17 cellular contexts compared by ENCODE assay signal in the genomic region with DNA sequence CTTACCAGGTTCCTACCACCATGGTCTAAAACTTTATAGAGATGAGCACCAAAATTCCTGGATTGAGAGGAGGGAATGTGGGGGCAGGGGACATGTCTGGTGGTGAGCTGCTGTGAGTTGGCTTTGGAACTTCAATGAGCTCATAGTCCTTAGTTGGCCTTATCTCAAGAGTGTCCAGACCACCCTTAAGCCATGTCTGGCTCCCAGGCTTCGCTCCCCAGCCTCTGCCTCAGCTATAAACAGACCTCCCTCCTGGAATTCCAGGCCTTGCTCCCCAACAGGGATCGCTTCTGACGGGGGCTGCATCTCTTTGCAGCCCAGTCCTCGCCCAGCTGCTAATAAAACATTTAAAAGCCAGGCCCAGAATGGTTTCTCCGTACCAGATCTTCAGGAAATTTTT. TPM values are rescaled to one million over a fixed set of nuclear protein-coding genes. Genes with fewer than 3 reads are reported as not detected.
A peak's percentile ranks its signal among the peaks of the same experiment; 100 is the strongest.
DNase-seq lines count a peak whose midpoint lies in the region; ATAC-seq, FAIRE-seq and TF ChIP-seq lines count a peak whose summit lies in the region.
"Had no signal": no experiment of that assay in that cellular context is flagged by ENCODE, and none has a peak within 500 bp of the region (broad histone marks: within the 10 kb centered on the region; RNA-seq: fewer than 3 reads in every experiment).

No MANE protein-coding gene starts in this region.

- no peaks in the 10 kb centered on the region for H3K79me2 ChIP-seq in HepG2 (ENCODE audit: insufficient read depth, low read length)
- no peaks in the 10 kb centered on the region for H3K79me2 ChIP-seq in hepatocyte

- DNase-seq in HepG2 (ENCODE audit: low spot score), result no peak
- DNase-seq in right lobe of liver, result no peak
- DNase-seq in hepatocyte (ENCODE audit: low spot score), result no peak
- no peak for DNase-seq in glutamatergic neuron
- DNase-seq in SK-N-DZ (ENCODE audit: low spot score), result no peak
- DNase-seq: 8988T; ACHN; CD4-positive, alpha-beta memory T cell; DMS79; GOT3; H9 had no signal

- H3K36me3 ChIP-seq in HepG2 (replicated peaks in 1 of 2; ENCODE audit: control insufficient read depth in 1 of 2, insufficient read depth in 2 of 2, low read length in 2 of 2) (no peaks in the 10 kb centered on the region), right lobe of liver (no peaks in the 10 kb centered on the region), hepatocyte (replicated peaks; ENCODE audit: insufficient read depth, low read depth) (no peaks in the 10 kb centered on the region)

- H3K9me3 ChIP-seq in HepG2 (ENCODE audit: low read length) (no peaks in the 10 kb centered on the region), right lobe of liver (no peaks in the 10 kb centered on the region), hepatocyte (ENCODE audit: low read depth) (no peaks in the 10 kb centered on the region)

- POLR2A ChIA-PET in HepG2 (lab: Yijun Ruan, JAX), result interaction anchor here (2.3 kb wide), 1 partner anchor 20 kb away, joined by 9 read pairs; a partner anchor contains a TSS

- no peak overlapping the region for H2AFZ ChIP-seq in HepG2 (ENCODE audit: low read length)
- H2AFZ ChIP-seq in hepatocyte, result no peak overlapping the region

- in situ Hi-C loops in HepG2 (cut with HindIII; ENCODE audit: extremely low pct_ligation_motif_present, low pct_unique_long_range_greater_than_20kb), result loop anchor here (10.0 kb wide), 1 partner anchor 153 kb away; no protein-coding TSS in a partner anchor

- ATAC-seq in HepG2, result no peak
- ATAC-seq in right lobe of liver, result no peak
- no peak for ATAC-seq in GM18873 (IDR thresholded peaks at IDR 0.05; ENCODE audit: low FRiP score, unreplicated experiment)

- H4K20me1 ChIP-seq in HepG2 (ENCODE audit: insufficient read depth, low read length), result no peaks in the 10 kb centered on the region
- no peaks in the 10 kb centered on the region for H4K20me1 ChIP-seq in hepatocyte (ENCODE audit: insufficient read depth, poor library complexity, severe bottlenecking)

- no peaks in the 10 kb centered on the region for H3K36me3 Mint-ChIP-seq in nephron (ENCODE audit: low read depth)
- H3K36me3 Mint-ChIP-seq in glutamatergic neuron (ENCODE audit: unreplicated experiment), result peaks cover 8% of the 10 kb centered on the region
- H3K36me3 Mint-ChIP-seq: CD4-positive, alpha-beta memory T cell had no signal

- peaks cover 14% of the 10 kb centered on the region for H3K4me1 Mint-ChIP-seq in nephron
- H3K4me1 Mint-ChIP-seq in glutamatergic neuron (ENCODE audit: low read depth, unreplicated experiment), result no peaks in the 10 kb centered on the region
- H3K4me1 Mint-ChIP-seq: CD4-positive, alpha-beta memory T cell; H9 had no signal

- 72% methylated on average over 5 of the region's 5 CpGs for WGBS in HepG2 (ENCODE audit: low lambda C conversion rate)
- 80% methylated on average over 2 of the region's 5 CpGs for WGBS in right lobe of liver (ENCODE audit: insufficient coverage, low coverage, low lambda C conversion rate, missing lambda C conversion rate)
- WGBS in hepatocyte (ENCODE audit: low lambda C conversion rate, missing lambda C conversion rate), result 64% methylated on average over 5 of the region's 5 CpGs

- CTCF ChIA-PET in HepG2 (lab: Yijun Ruan, JAX; ENCODE audit: low intra/inter-chr PET ratio, low total read pairs), result no interaction called here

- H3K4me3 Mint-ChIP-seq in nephron, result no peak overlapping the region
- no peak overlapping the region for H3K4me3 Mint-ChIP-seq in glutamatergic neuron (ENCODE audit: unreplicated experiment)
- H3K4me3 Mint-ChIP-seq: CD4-positive, alpha-beta memory T cell; H9 had no signal

- H3K27me3 ChIP-seq in HepG2 (ENCODE audit: control insufficient read depth in 1 of 2, insufficient read depth in 2 of 2, low read length in 2 of 2) (peaks cover 0 to 16% of the 10 kb centered on the region in 2 experiments; a peak in 2 of 5 replicates), right lobe of liver (no peaks in the 10 kb centered on the region), hepatocyte (no peaks in the 10 kb centered on the region)

- no peak for TF ChIP-seq CTCF in HepG2 (CRISPR knock-in tag; IDR thresholded peaks at IDR 0.05)
- no peak for TF ChIP-seq CTCF in right lobe of liver (IDR thresholded peaks at IDR 0.05)
- no peak for TF ChIP-seq CTCF in hepatocyte (IDR thresholded peaks at IDR 0.05; ENCODE audit: poor library complexity)
- no peak for TF ChIP-seq CTCF in nephron (IDR thresholded peaks at IDR 0.05; ENCODE audit: unreplicated experiment in 3 of 3)
- TF ChIP-seq CTCF in glutamatergic neuron (IDR thresholded peaks at IDR 0.05; ENCODE audit: partially characterized antibody, unreplicated experiment), result no peak

- TF ChIP-seq POLR2A in HepG2 (IDR thresholded peaks at IDR 0.05; ENCODE audit: insufficient read depth in 1 of 2, low read depth in 2 of 2, low read length in 2 of 2) (no peak), right lobe of liver (IDR thresholded peaks at IDR 0.05) (no peak)

- intact Hi-C loops in HepG2 (cut with micrococcal nuclease; ENCODE audit: unreplicated experiment) (loop anchor here (2.0 kb wide), 1 partner anchor 145 kb away; no protein-coding TSS in a partner anchor), right lobe of liver (cut with DNase I) (loop anchor here in 1 of 2 donors (10.0 kb wide), 1 partner anchor 153 kb away; no protein-coding TSS in a partner anchor)

- no peak for TF ChIP-seq RAD21 in HepG2 (CRISPR knock-in tag; IDR thresholded peaks at IDR 0.05)

- peaks cover 31% of the 10 kb centered on the region for H3K27me3 Mint-ChIP-seq in nephron (ENCODE audit: low read depth)
- peaks cover 3% of the 10 kb centered on the region for H3K27me3 Mint-ChIP-seq in glutamatergic neuron (ENCODE audit: unreplicated experiment)

- no peak for FAIRE-seq in HepG2 (lab: Jason Lieb, UNC)
- FAIRE-seq: G401.6, GM12891, GM19239 had no signal

- 0 out of 2 replicates have a peak overlapping the region, but pooled peaks have one; percentile 2 for H3K4me2 ChIP-seq in HepG2 (ENCODE audit: low read depth, low read length)
- H3K4me2 ChIP-seq in hepatocyte, result no peak overlapping the region

- no peaks in the 10 kb centered on the region for H3K9me2 ChIP-seq in hepatocyte (replicated peaks; ENCODE audit: insufficient read depth)

- H3K4me1 ChIP-seq in HepG2 (ENCODE audit: insufficient read depth, low read length) (peaks cover 28% of the 10 kb centered on the region), right lobe of liver (peaks cover 0 to 23% (median 11%) of the 10 kb centered on the region in 4 donors), hepatocyte (ENCODE audit: insufficient read depth) (peaks cover 15% of the 10 kb centered on the region)

- TF ChIP-seq EP300 in HepG2 (IDR thresholded peaks at IDR 0.05; ENCODE audit: low read depth in 2 of 2, low read length in 2 of 2), result no peak
- no peak for TF ChIP-seq EP300 in HepG2 (CRISPR knock-in tag; IDR thresholded peaks at IDR 0.05; ENCODE audit: borderline replicate concordance)

- H3K4me3 ChIP-seq in HepG2 (replicated peaks in 1 of 3; ENCODE audit: insufficient read depth in 1 of 3, low read depth in 2 of 3, low read length in 3 of 3) (no peak overlapping the region), right lobe of liver (no peak overlapping the region), hepatocyte (no peak overlapping the region)

- no TSS peak for BruUV-seq in HepG2 (replicated peaks; lab: Mats Ljungman, UMichigan)

- H3K9me3 Mint-ChIP-seq in nephron (no peaks in the 10 kb centered on the region), glutamatergic neuron (ENCODE audit: unreplicated experiment) (no peaks in the 10 kb centered on the region)
- H3K9me3 Mint-ChIP-seq: CD4-positive, alpha-beta memory T cell; H9 had no signal

- H3K27ac ChIP-seq in HepG2 (ENCODE audit: extremely low read length, insufficient read depth, low read length) (no peak overlapping the region), right lobe of liver (peak overlapping the region in 1 of 3 donors; percentile 78), hepatocyte (peak overlapping the region; percentile 33)
- H3K27ac ChIP-seq: C4-2B had no signal

- peak overlapping the region in 2 of 3 experiments; percentile 40 to 78 for H3K27ac Mint-ChIP-seq in nephron
- no peak overlapping the region for H3K27ac Mint-ChIP-seq in glutamatergic neuron (ENCODE audit: unreplicated experiment)
- H3K27ac Mint-ChIP-seq: CD4-positive, alpha-beta memory T cell; H9 had no signal

- no peak overlapping the region for H3K9ac ChIP-seq in HepG2 (ENCODE audit: insufficient read depth, low read depth, low read length)

TF ChIP-seq in HepG2, 621 proteins besides CTCF, POLR2A, EP300 and RAD21 (continues in another document):
- TF ChIP-seq POGZ (CRISPR knock-in tag; IDR thresholded peaks at IDR 0.05) (no peak), NFE2 (CRISPR knock-in tag; IDR thresholded peaks at IDR 0.05) (no peak), CBX2 (IDR thresholded peaks at IDR 0.05; ENCODE audit: low read depth, low read length) (no peak), CBX2 (CRISPR knock-in tag; IDR thresholded peaks at IDR 0.05; ENCODE audit: low read depth) (no peak)

RNA-seq across cellular contexts. Expression of a gene that starts 19.5 kb away (rescaled TPM):
- total RNA-seq in HepG2 (2016; rRNA removed; fragmentation: Illumina TruSeq; extraction: Trizol) (3.6 and 5.0 TPM in 2 replicates), right lobe of liver (10 to 100 TPM in 5 of 6 experiments, 1 to 10 TPM in 1; 3.7 to 77.2 (median 15.1) TPM), hepatocyte (128 TPM in 2 replicates), glutamatergic neuron (ENCODE audit: unreplicated experiment) (35.3 TPM)
- 1.9 and 2.6 TPM in 2 replicates for total RNA-seq in HepG2 (2016; cell fraction: cytosol; rRNA removed; fragmentation: Illumina TruSeq; extraction: Trizol; ENCODE audit: low read depth)
- 3.0 and 5.9 TPM in 2 replicates for total RNA-seq in HepG2 (2016; cell fraction: insoluble cytoplasmic fraction; rRNA removed; fragmentation: Illumina TruSeq; extraction: Trizol)
- total RNA-seq in HepG2 (2016; cell fraction: membrane; rRNA removed; fragmentation: Illumina TruSeq; extraction: Trizol), result 3.1 and 3.3 TPM in 2 replicates
- total RNA-seq in HepG2 (2016; cell fraction: nucleus; rRNA removed; fragmentation: Illumina TruSeq; extraction: Trizol), result 8.8 and 10.0 TPM in 2 replicates
- polyA plus RNA-seq in HepG2 (2011; rRNA removed) (13.0 and 16.4 TPM in 2 replicates), hepatocyte (129 and 178 TPM in 2 replicates)
- polyA plus RNA-seq in HepG2 (2011; cell fraction: cytosol; rRNA removed), result 8.2 and 12.1 TPM in 2 replicates
- 25.9 and 26.8 TPM in 2 replicates for polyA plus RNA-seq in HepG2 (2011; cell fraction: nucleus; rRNA removed)
- 11.7 and 51.2 TPM in 2 replicates for polyA plus RNA-seq in HepG2 (2012)
- polyA plus RNA-seq in HepG2 (2016; cell fraction: cytosol; fragmentation: Illumina TruSeq; extraction: Trizol; ENCODE audit: low read depth), result 1.0 and 1.1 TPM in 2 replicates
- 4.8 and 6.8 TPM in 2 replicates for polyA plus RNA-seq in HepG2 (2016; cell fraction: insoluble cytoplasmic fraction; fragmentation: Illumina TruSeq; extraction: Trizol; ENCODE audit: low read depth)
- polyA plus RNA-seq in HepG2 (2016; cell fraction: membrane; fragmentation: Illumina TruSeq; extraction: Trizol; ENCODE audit: low read depth), result 1.8 and 2.5 TPM in 2 replicates
- polyA plus RNA-seq in HepG2 (2016; cell fraction: nucleus; fragmentation: Illumina TruSeq; extraction: Trizol; ENCODE audit: insufficient read depth, low read depth), result 13.0 and 17.6 TPM in 2 replicates
- 17.2 and 17.6 TPM in 2 replicates for polyA minus RNA-seq in HepG2 (2011; rRNA and poly(A)+ RNA removed; ENCODE audit: low replicate concordance)
- polyA minus RNA-seq in HepG2 (2011; cell fraction: cytosol; rRNA and poly(A)+ RNA removed), result 5.8 and 9.3 TPM in 2 replicates
- 30.1 and 52.5 TPM in 2 replicates for polyA minus RNA-seq in HepG2 (2011; cell fraction: nucleus; rRNA and poly(A)+ RNA removed)
- polyA plus RNA-seq in SK-N-DZ (2014; cell fraction: cytosol; rRNA removed), result 4.0 and 5.2 TPM in 2 replicates
- polyA plus RNA-seq in SK-N-DZ (2014; cell fraction: nucleus; rRNA removed), result 1.6 and 3.4 TPM in 2 replicates
